6 cellular contexts compared by ENCODE assay signal in genomic region chr19:2231621-2232221, GRCh38. TPM values are rescaled to one million over a fixed set of nuclear protein-coding genes. Genes with fewer than 3 reads are reported as not detected.
A peak's percentile ranks its signal among the peaks of the same experiment; 100 is the strongest.
DNase-seq lines count a peak whose midpoint lies in the region; FAIRE-seq and TF ChIP-seq lines count a peak whose summit lies in the region.

No MANE protein-coding gene starts in this region.

- no peaks in the 10 kb centered on the region for H3K9me3 ChIP-seq in BE2C

- no peak for FAIRE-seq in RCC 7860 (lab: Jason Lieb, UNC)

- H3K4me3 ChIP-seq in BE2C (ENCODE audit: low read depth, low read length): no peak overlapping the region
- no peak overlapping the region for H3K4me3 ChIP-seq in HL-60 (replicated peaks; ENCODE audit: insufficient read depth, low read length)

- peak; percentile 74 for DNase-seq in BE2C
- DNase-seq in HL-60 (ENCODE audit: low read depth in 1 of 2, low spot score in 1 of 2): peak in 1 of 2 experiments; percentile 42
- no peak for DNase-seq in effector CD8-positive, alpha-beta T cell (lab: John Stamatoyannopoulos, UW)
- DNase-seq in RCC 7860 (ENCODE audit: low spot score): no peak
- DNase-seq in DMS79 (lab: John Stamatoyannopoulos, UW): no peak

- H3K4me1 Mint-ChIP-seq in dendritic cell treated with granulocyte-macrophage colony-stimulating factor and Interleukin-4, amounts not matched to agents 40 ng/mL and 50 ng/mL, for 4 days (ENCODE audit: low read depth): peaks cover 59% of the 10 kb centered on the region

- TF ChIP-seq CTCF in BE2C (IDR thresholded peaks at IDR 0.05; ENCODE audit: low read depth, low read length) (peak; percentile 55), HL-60 (IDR thresholded peaks at IDR 0.05; ENCODE audit: insufficient read depth, low read length) (peak; percentile 47)

- no peaks in the 10 kb centered on the region for H3K27me3 Mint-ChIP-seq in dendritic cell treated with granulocyte-macrophage colony-stimulating factor and Interleukin-4, amounts not matched to agents 40 ng/mL and 50 ng/mL, for 4 days

- H3K27ac ChIP-seq in HL-60 (replicated peaks): no peak overlapping the region

- peaks cover 6% of the 10 kb centered on the region; the same call in 1 of the 2 replicates for H3K4me1 ChIP-seq in BE2C

- H3K36me3 ChIP-seq in BE2C: peaks cover 66% of the 10 kb centered on the region

- intact Hi-C loops in dendritic cell treated with granulocyte-macrophage colony-stimulating factor and Interleukin-4, amounts not matched to agents 40 ng/mL and 50 ng/mL, for 4 days (cut with micrococcal nuclease): no loop called here

- H3K4me3 Mint-ChIP-seq in dendritic cell treated with granulocyte-macrophage colony-stimulating factor and Interleukin-4, amounts not matched to agents 40 ng/mL and 50 ng/mL, for 4 days: no peak overlapping the region

- H3K36me3 Mint-ChIP-seq in dendritic cell treated with granulocyte-macrophage colony-stimulating factor and Interleukin-4, amounts not matched to agents 40 ng/mL and 50 ng/mL, for 4 days (ENCODE audit: low read depth): peaks cover 99% of the 10 kb centered on the region

- H3K27ac Mint-ChIP-seq in dendritic cell treated with granulocyte-macrophage colony-stimulating factor and Interleukin-4, amounts not matched to agents 40 ng/mL and 50 ng/mL, for 4 days: peak overlapping the region; percentile 65

- H3K9me3 Mint-ChIP-seq in dendritic cell treated with granulocyte-macrophage colony-stimulating factor and Interleukin-4, amounts not matched to agents 40 ng/mL and 50 ng/mL, for 4 days: no peaks in the 10 kb centered on the region

- H3K27me3 ChIP-seq in BE2C (no peaks in the 10 kb centered on the region), HL-60 (ENCODE audit: insufficient read depth, poor library complexity, severe bottlenecking) (no peaks in the 10 kb centered on the region)

RNA-seq across cellular contexts. Expression of gene PLEKHJ1, which starts 4.4 kb away (rescaled TPM):
- polyA plus RNA-seq in BE2C (2012; ENCODE audit: insufficient read depth, insufficient read length, low read depth): 120 TPM

RNA-seq across cellular contexts. Expression of gene SF3A2, which starts 4.9 kb away (rescaled TPM):
- polyA plus RNA-seq in BE2C (2012; ENCODE audit: insufficient read depth, insufficient read length, low read depth): 329 TPM

RNA-seq across cellular contexts. Expression of gene AMH, which starts 17.4 kb away (rescaled TPM):
- polyA plus RNA-seq in BE2C (2012; ENCODE audit: insufficient read depth, insufficient read length, low read depth): 25.8 TPM

RNA-seq across cellular contexts. Expression of gene JSRP1, which starts 24.5 kb away (rescaled TPM):
- 1.2 TPM for polyA plus RNA-seq in BE2C (2012; ENCODE audit: insufficient read depth, insufficient read length, low read depth)

RNA-seq across cellular contexts. Expression of gene PEAK3, which starts 50.3 kb away (rescaled TPM):
- polyA plus RNA-seq in BE2C (2012; ENCODE audit: insufficient read depth, insufficient read length, low read depth): 0.17 TPM
